Comparison of ENCODE assay signal across 8 cellular contexts in genomic region chr3:141441381-141442365, GRCh38. TPM values are rescaled to one million over a fixed set of nuclear protein-coding genes. Genes with fewer than 3 reads are reported as not detected.
DNase-seq lines count a peak whose midpoint lies in the region; ATAC-seq and TF ChIP-seq lines count a peak whose summit lies in the region.

No MANE protein-coding gene starts in this region.

- RAD21 ChIA-PET in HCT116 (lab: Charles Lee; ENCODE audit: low non-redundant PET in 1 of 2, low total read pairs in 2 of 2, uncharacterized antibody in 2 of 2, unreplicated experiment in 2 of 2), result interaction anchor here in 1 of 2 experiments (0.7 kb wide), 1 partner anchor 13 kb away, joined by 4 read pairs; no protein-coding TSS in a partner anchor

- H3K4me3 ChIP-seq in HCT116 (replicated peaks in 1 of 2; ENCODE audit: low read depth in 1 of 2, low read length in 2 of 2), result no peak overlapping the region
- no peak overlapping the region for H3K4me3 ChIP-seq in MG63
- no peak overlapping the region for H3K4me3 ChIP-seq in WERI-Rb-1 (ENCODE audit: low read depth, low read length)
- no peak overlapping the region for H3K4me3 ChIP-seq in breast epithelium

- H4K20me1 ChIP-seq in HCT116 (ENCODE audit: insufficient read depth), result no peaks in the 10 kb centered on the region

- peak; percentile 98 for ATAC-seq in HCT116

- TF ChIP-seq RAD21 in HCT116 (IDR thresholded peaks at IDR 0.05; ENCODE audit: low read depth), result peak; percentile 74

- H3K36me3 ChIP-seq in HCT116 (ENCODE audit: control insufficient read depth in 1 of 2, insufficient read depth in 2 of 2, low read length in 2 of 2), result peaks cover 6 to 12% of the 10 kb centered on the region in 2 experiments; a peak in 2 of 4 replicates
- H3K36me3 ChIP-seq in MG63, result peaks cover 31% of the 10 kb centered on the region
- peaks cover 48% of the 10 kb centered on the region for H3K36me3 ChIP-seq in WERI-Rb-1
- H3K36me3 ChIP-seq in breast epithelium, result peaks cover 13% of the 10 kb centered on the region

- H3K9me3 ChIP-seq in HCT116 (ENCODE audit: control insufficient read depth in 1 of 2, insufficient read depth in 1 of 2, low read depth in 1 of 2, low read length in 2 of 2) (no peaks in the 10 kb centered on the region), MG63 (peaks cover 3% of the 10 kb centered on the region; the same call in 1 of the 2 replicates), WERI-Rb-1 (ENCODE audit: severe bottlenecking) (no peaks in the 10 kb centered on the region), breast epithelium (no peaks in the 10 kb centered on the region)

- intact Hi-C loops in HCT116 (cut with micrococcal nuclease), result loop anchor here (2.0 kb wide), 1 partner anchor 81 kb away; no protein-coding TSS in a partner anchor
- intact Hi-C loops in breast epithelium (cut with DNase I; ENCODE audit: low total_unique reads), result no loop called here

- peaks cover 0 to 4% of the 10 kb centered on the region in 2 experiments; a peak in 1 of 4 replicates for H3K4me1 ChIP-seq in HCT116 (ENCODE audit: control insufficient read depth in 1 of 2, insufficient read depth in 2 of 2, low read length in 2 of 2)
- no peaks in the 10 kb centered on the region for H3K4me1 ChIP-seq in breast epithelium

- DNase-seq in NCI-H1105 treated with DMSO at 0.1 percent for 48 hours (lab: John Stamatoyannopoulos, UW), result peak; percentile 27
- no peak for DNase-seq in NCI-H1105 (lab: John Stamatoyannopoulos, UW)
- DNase-seq in HCT116 (ENCODE audit: low read depth, low spot score), result no peak
- DNase-seq in MG63, result peak; percentile 65
- peak; percentile 65 for DNase-seq in WERI-Rb-1
- peak in 1 of 2 donors; percentile 71 for DNase-seq in breast epithelium (ENCODE audit: low spot score in 2 of 2)
- peak; percentile 85 for DNase-seq in stimulated activated CD4-positive, alpha-beta T cell treated with anti-CD3 and anti-CD28 coated beads, Interleukin-4, amount 100 ng/mL, for 24 hours

- no peak overlapping the region for H3K4me2 ChIP-seq in HCT116 (ENCODE audit: low read length)

- no peak overlapping the region for H2AFZ ChIP-seq in HCT116 (ENCODE audit: low read depth, low read length, poor library complexity, severe bottlenecking)

- BruUV-seq in HCT116 (replicated peaks; lab: Mats Ljungman, UMichigan), result no TSS peak

- no peaks in the 10 kb centered on the region for H3K9me2 ChIP-seq in HCT116 (ENCODE audit: insufficient read depth)

- TF ChIP-seq CTCF in HCT116 (IDR thresholded peaks at IDR 0.05 in 2 of 3, conservative IDR thresholded peaks at IDR 0.05 in 1 of 3; ENCODE audit: borderline replicate concordance in 1 of 3, insufficient read depth in 1 of 3, low read depth in 2 of 3, low read length in 2 of 3) (peak; percentile 74 to 96 (median 94)), WERI-Rb-1 (IDR thresholded peaks at IDR 0.05; ENCODE audit: low read depth, low read length) (peak; percentile 76), breast epithelium (IDR thresholded peaks at IDR 0.05) (peak; percentile 28 to 69 (median 29))

- H3K27ac ChIP-seq in HCT116 (ENCODE audit: low read depth, low read length) (no peak overlapping the region), WERI-Rb-1 (no peak overlapping the region), breast epithelium (peak overlapping the region; percentile 13 to 38), layer of hippocampus (ENCODE audit: low read depth, low read length) (peak overlapping the region; percentile 27)

- H3K9ac ChIP-seq in HCT116 (ENCODE audit: low read length), result no peak overlapping the region

- POLR2A ChIA-PET in HCT116 (lab: Charles Lee), result no interaction called here

- no peaks in the 10 kb centered on the region for H3K79me2 ChIP-seq in HCT116 (ENCODE audit: insufficient read depth, low read length)

- CTCF ChIA-PET in HCT116 (lab: Charles Lee), result interaction anchor here (0.8 to 2.4 kb wide), 9 partner anchors 11 to 132 kb away, joined by 3 to 10 read pairs (median 4); no protein-coding TSS in a partner anchor

- no peaks in the 10 kb centered on the region for H3K27me3 ChIP-seq in HCT116 (ENCODE audit: insufficient read depth, low read length)
- H3K27me3 ChIP-seq in MG63, result no peaks in the 10 kb centered on the region
- H3K27me3 ChIP-seq in WERI-Rb-1 (ENCODE audit: insufficient read depth, low read depth, severe bottlenecking), result no peaks in the 10 kb centered on the region
- no peaks in the 10 kb centered on the region for H3K27me3 ChIP-seq in breast epithelium
- H3K27me3 ChIP-seq in layer of hippocampus (ENCODE audit: control insufficient read depth, insufficient read depth, low read length), result no peaks in the 10 kb centered on the region

- TF ChIP-seq POLR2A in HCT116 (IDR thresholded peaks at IDR 0.05; ENCODE audit: borderline replicate concordance, extremely low read depth, insufficient read depth, insufficient read length) (no peak), breast epithelium (IDR thresholded peaks at IDR 0.05) (no peak)

TF ChIP-seq in HCT116, 20 proteins besides CTCF, POLR2A, EP300 and RAD21:
- TF ChIP-seq JUND (IDR thresholded peaks at IDR 0.05), result peak; percentile 61
- TF ChIP-seq YY1 (IDR thresholded peaks at IDR 0.05; ENCODE audit: extremely low read depth, insufficient replicate concordance, low read depth, low read length), result no peak
- no peak for TF ChIP-seq SP1 (IDR thresholded peaks at IDR 0.05; ENCODE audit: low read depth)
- TF ChIP-seq MAX (IDR thresholded peaks at IDR 0.05), result no peak
- TF ChIP-seq FOSL1 (IDR thresholded peaks at IDR 0.05; ENCODE audit: low read depth), result peak; percentile 58; the same call in 1 of the 2 replicates
- no peak for TF ChIP-seq EZH2 (IDR thresholded peaks at IDR 0.05)
- TF ChIP-seq ZFX (IDR thresholded peaks at IDR 0.05), result no peak
- no peak for TF ChIP-seq POLR2AphosphoS5 (IDR thresholded peaks at IDR 0.05; ENCODE audit: low read depth, low read length)
- TF ChIP-seq SIN3A (IDR thresholded peaks at IDR 0.05; ENCODE audit: low read depth), result no peak
- no peak for TF ChIP-seq CBX3 (IDR thresholded peaks at IDR 0.05; ENCODE audit: low read depth)
- no peak for TF ChIP-seq EZH2phosphoT487 (IDR thresholded peaks at IDR 0.05; ENCODE audit: borderline replicate concordance)

RNA-seq across cellular contexts. Expression of gene RASA2, which starts 45.2 kb away (rescaled TPM):
- 12.8 TPM for total RNA-seq in HCT116 (2021; ENCODE audit: unreplicated experiment)
- 1.9 and 2.9 TPM in 2 replicates for polyA plus RNA-seq in HCT116 (2012)
- total RNA-seq in MG63 (2014; rRNA removed; shearing (Covaris generic); ENCODE audit: low replicate concordance), result 7.2 and 10.0 TPM in 2 replicates
- 10 to 100 TPM; 15.2 to 43.2 (median 22.0) TPM for total RNA-seq in breast epithelium

Comparison
In these comparisons a context has a peak if more than half of its experiments do, and no peak if none do; other contexts are left out.
1. DNase-seq: peak in NCI-H1105 treated with DMSO at 0.1 percent for 48 hours (single experiment), MG63 (single experiment), WERI-Rb-1 (single experiment) and stimulated activated CD4-positive, alpha-beta T cell treated with anti-CD3 and anti-CD28 coated beads, Interleukin-4, amount 100 ng/mL, for 24 hours (single experiment); none in NCI-H1105 (single experiment) and HCT116 (single experiment).
2. H3K27ac ChIP-seq: peak in breast epithelium (2 of 2) and layer of hippocampus (single experiment); none in HCT116 (single experiment) and WERI-Rb-1 (single experiment).
3. CTCF ChIP-seq: peak in every context shown above with its lines; median percentile 94 in HCT116; 76 in WERI-Rb-1; 29 in breast epithelium.